In the genomic region with DNA sequence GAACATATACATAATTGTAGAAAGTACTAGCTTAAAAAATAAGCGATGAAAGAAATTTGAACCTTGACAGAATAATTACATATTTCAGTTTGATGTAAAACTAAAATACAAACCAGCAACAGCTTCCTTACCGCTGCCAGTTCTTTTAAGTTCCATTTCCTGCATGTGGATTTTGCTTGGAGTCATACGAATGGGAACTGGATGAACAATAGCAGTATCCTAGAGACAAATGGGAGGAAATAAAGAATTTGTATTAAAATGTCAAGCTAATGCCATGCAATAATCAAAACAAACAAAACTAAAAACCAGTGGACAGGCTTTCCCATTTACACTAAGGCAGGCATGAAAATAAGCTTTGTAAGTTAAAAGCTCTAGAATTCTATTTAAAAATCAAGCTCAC, we compare ENCODE assay signal across 34 cellular contexts.
"Had no signal": no experiment of that assay in that cellular context is flagged by ENCODE, and none has a peak within 500 bp of the region (broad histone marks: within the 10 kb centered on the region; RNA-seq: fewer than 3 reads in every experiment).

No MANE protein-coding gene starts in this region.

- H3K27ac Mint-ChIP-seq: activated B cell treated with CpG ODN at 0.5 μM for 24 hours; activated CD4-positive, alpha-beta memory T cell treated with anti-CD3 and anti-CD28 coated beads for 36 hours; activated naive CD4-positive, alpha-beta T cell treated with anti-CD3 and anti-CD28 coated beads for 36 hours; activated naive CD4-positive, alpha-beta T cell treated with anti-CD3 and anti-CD28 coated beads, Interleukin-2, amount 50 U/mL, for 72 hours; activated T-helper 1 cell treated with anti-CD3 and anti-CD28 coated beads, Interleukin-12 subunit alpha, Interleukin-12 subunit beta, Interleukin-2, Interleukin-4 antibody, amounts not matched to agents 30 ng/mL and 10 ng/mL and 1 ng/mL, durations not matched to agents 14 hours and 24 hours and 36 hours had no signal

- H3K4me3 Mint-ChIP-seq: activated B cell treated with CpG ODN at 0.5 μM for 24 hours; activated CD4-positive, alpha-beta memory T cell treated with anti-CD3 and anti-CD28 coated beads for 36 hours; activated naive CD4-positive, alpha-beta T cell treated with anti-CD3 and anti-CD28 coated beads for 36 hours; activated T-cell treated with anti-CD3 and anti-CD28 coated beads, Interleukin-2, amount 50 U/mL, for 4 hours; activated T-helper 1 cell treated with anti-CD3 and anti-CD28 coated beads, Interleukin-12 subunit alpha, Interleukin-12 subunit beta, Interleukin-2, Interleukin-4 antibody, amounts not matched to agents 30 ng/mL and 10 ng/mL and 1 ng/mL, durations not matched to agents 14 hours and 24 hours and 36 hours had no signal

- H3K4me1 Mint-ChIP-seq: activated B cell treated with CpG ODN at 0.5 μM for 24 hours had no signal

- H3K4me3 ChIP-seq: Peyer's patch had no signal

- H3K9me3 Mint-ChIP-seq: activated B cell treated with CpG ODN at 0.5 μM for 24 hours; activated CD4-positive, alpha-beta memory T cell treated with anti-CD3 and anti-CD28 coated beads for 36 hours; activated naive CD4-positive, alpha-beta T cell treated with anti-CD3 and anti-CD28 coated beads for 36 hours; activated naive CD4-positive, alpha-beta T cell treated with anti-CD3 and anti-CD28 coated beads, Interleukin-2, amount 50 U/mL, for 72 hours; activated T-cell treated with anti-CD3 and anti-CD28 coated beads, Interleukin-2, amount 50 U/mL, for 4 hours; activated T-helper 1 cell treated with anti-CD3 and anti-CD28 coated beads, Interleukin-12 subunit alpha, Interleukin-12 subunit beta, Interleukin-2, Interleukin-4 antibody, amounts not matched to agents 30 ng/mL and 10 ng/mL and 1 ng/mL, durations not matched to agents 14 hours and 24 hours and 36 hours had no signal

- H3K4me1 ChIP-seq: Peyer's patch had no signal

- H3K27me3 ChIP-seq: brain microvascular endothelial cell, Peyer's patch had no signal

- ATAC-seq: activated naive CD4-positive, alpha-beta T cell treated with anti-CD3 and anti-CD28 coated beads, Interleukin-2, amount 50 U/mL, for 72 hours; activated T-cell treated with anti-CD3 and anti-CD28 coated beads, Interleukin-2, amount 50 U/mL, for 4 hours; PC-3; SK-N-SH treated with all-trans-retinoic acid at 6 μM for 48 hours had no signal

- DNase-seq: activated B cell treated with CpG ODN at 0.5 μM for 24 hours; activated CD4-positive, alpha-beta memory T cell treated with anti-CD3 and anti-CD28 coated beads for 36 hours; activated CD4-positive, alpha-beta T cell treated with anti-CD3 and anti-CD28 coated beads for 4 hours; activated CD4-positive, alpha-beta T cell treated with anti-CD3 and anti-CD28 coated beads, Interleukin-2, amount 50 U/mL, for 1 hour; activated CD4-positive, CD25-positive, alpha-beta regulatory T cell treated with anti-CD3 and anti-CD28 coated beads, Interleukin-2, amount 50 U/mL, for 72 hours; activated CD8-positive, alpha-beta memory T cell treated with anti-CD3 and anti-CD28 coated beads, Interleukin-2, amount 50 U/mL, for 4 hours; activated gamma-delta T cell treated with Interleukin-2 at 50 U/mL for 16 hours; activated naive CD4-positive, alpha-beta T cell treated with anti-CD3 and anti-CD28 coated beads for 36 hours; activated T-cell treated with anti-CD3 and anti-CD28 coated beads for 4 hours; activated T-cell treated with anti-CD3 and anti-CD28 coated beads, Interleukin-2, amount 50 U/mL, for 4 hours; aorta; brain microvascular endothelial cell; central memory CD4-positive, alpha-beta T cell; Karpas-422; KBM-7; NCI-H1105; NCI-H1417 treated with DMSO at 0.1 percent for 48 hours; NCI-H187 treated with DMSO at 0.1 percent for 48 hours; NCI-H2171 treated with DMSO at 0.1 percent for 48 hours; NCI-H2227 treated with DMSO at 0.1 percent for 48 hours; NCI-H446 treated with DMSO at 0.1 percent for 48 hours; NCI-H524; PC-3; Peyer's patch; RPMI8226; SHP77 treated with DMSO at 0.1 percent for 48 hours; SW 1271; T-helper 1 cell; T-helper 2 cell; T-helper 9 cell had no signal

- H3K27me3 Mint-ChIP-seq: activated B cell treated with CpG ODN at 0.5 μM for 24 hours; activated CD4-positive, alpha-beta memory T cell treated with anti-CD3 and anti-CD28 coated beads for 36 hours had no signal

- H3K27ac ChIP-seq: brain microvascular endothelial cell, Peyer's patch, VCaP had no signal

- H3K9me3 ChIP-seq: Peyer's patch had no signal
